In genomic region chr3:98893740-98894139, GRCh38 we compare ENCODE assay signal across 1 cellular context.
TF ChIP-seq lines count a peak whose summit lies in the region.

No MANE protein-coding gene starts in this region.

TF ChIP-seq in A549, 52 proteins besides CTCF, POLR2A, EP300 and RAD21:
- TF ChIP-seq PBX3 (IDR thresholded peaks at IDR 0.05) (no peak), POLR2AphosphoS2 (conservative IDR thresholded peaks at IDR 0.05; ENCODE audit: low read length) (peak; percentile 36; the same call in 1 of the 2 replicates)
